ENCODE assay signal across 8 cellular contexts in the genomic region with DNA sequence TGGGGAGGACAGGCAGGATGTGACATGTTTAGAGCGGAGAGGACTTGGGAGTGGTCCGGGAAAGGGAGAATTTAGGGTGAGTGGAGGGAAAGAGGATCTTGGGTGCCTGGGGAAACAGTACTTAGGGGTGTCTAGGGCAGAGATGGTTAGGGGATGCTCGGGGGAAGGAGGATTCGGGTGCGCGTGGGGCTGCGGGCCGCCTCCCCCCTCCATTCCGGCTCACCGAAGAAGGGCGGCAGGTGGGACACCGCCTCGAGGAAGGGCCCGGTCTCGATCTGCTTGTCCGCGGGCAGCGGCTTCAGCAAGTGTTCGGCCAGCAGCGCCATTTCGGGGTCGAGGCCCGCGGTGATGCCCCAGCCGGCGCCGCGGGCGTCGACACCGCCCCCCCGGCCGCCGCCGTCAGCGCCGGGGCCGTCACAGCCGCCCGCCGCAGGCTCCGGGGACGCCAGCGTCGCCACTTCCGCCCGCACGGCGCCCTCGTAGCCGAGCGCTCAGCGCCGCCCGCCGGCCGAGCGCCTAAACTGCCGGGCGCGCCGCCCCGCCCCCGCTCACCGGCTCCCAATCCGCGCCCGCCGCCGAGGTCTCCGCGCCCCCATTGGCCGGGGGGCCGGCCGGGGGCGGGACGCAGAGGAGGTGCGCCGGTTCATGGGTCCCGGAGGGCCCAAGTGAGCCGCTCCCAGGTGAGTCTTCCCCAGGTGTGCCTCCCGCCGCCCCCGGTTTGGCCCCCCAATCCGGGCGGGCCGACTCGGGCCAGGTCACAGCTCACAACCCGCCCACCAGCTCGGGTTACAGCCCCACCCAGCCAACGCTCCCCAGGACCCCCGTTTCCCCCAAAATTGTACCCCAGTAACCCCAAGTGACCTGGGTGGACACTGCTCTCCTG. TPM values are rescaled to one million over a fixed set of nuclear protein-coding genes. Genes with fewer than 3 reads are reported as not detected.
DNase-seq lines count a peak whose midpoint lies in the region; ATAC-seq, FAIRE-seq and TF ChIP-seq lines count a peak whose summit lies in the region.

TSS of gene GLTP (minus strand) at position 493 of the 883 bp plus-strand sequence. CDS start at position 326, 167 bp downstream.

- H3K4me2 ChIP-seq in astrocyte (ENCODE audit: low read length) (peak within 1 kb of the TSS; percentile 100), hepatocyte (peak within 1 kb of the TSS; percentile 93)

- peaks cover 39% of the 10 kb centered on the region for H4K20me1 ChIP-seq in astrocyte (ENCODE audit: insufficient read depth, low read length)
- H4K20me1 ChIP-seq in hepatocyte (ENCODE audit: insufficient read depth, poor library complexity, severe bottlenecking), result no peaks in the 10 kb centered on the region

- peaks cover 48% of the 10 kb centered on the region for H3K79me2 ChIP-seq in astrocyte (ENCODE audit: insufficient read depth, low read length)
- H3K79me2 ChIP-seq in hepatocyte, result peaks cover 38% of the 10 kb centered on the region

- H3K9me3 ChIP-seq in astrocyte (ENCODE audit: insufficient read depth, low read depth, low read length), result no peaks in the 10 kb centered on the region
- H3K9me3 ChIP-seq in hepatocyte (ENCODE audit: low read depth), result no peaks in the 10 kb centered on the region

- peak within 1 kb of the TSS; percentile 97 for H3K4me3 Mint-ChIP-seq in astrocyte (ENCODE audit: unreplicated experiment)

- FAIRE-seq in astrocyte (lab: Jason Lieb, UNC), result no peak

- peak; percentile 91 for ATAC-seq in HG02840 (IDR thresholded peaks at IDR 0.05; ENCODE audit: low FRiP score, unreplicated experiment)

- H3K4me3 ChIP-seq in astrocyte (ENCODE audit: insufficient read depth, low read depth, low read length) (peak within 1 kb of the TSS; percentile 93), hepatocyte (peak within 1 kb of the TSS; percentile 84), retinal pigment epithelial cell (ENCODE audit: low read length) (peak within 1 kb of the TSS; percentile 94)

- H3K4me1 Mint-ChIP-seq in astrocyte (ENCODE audit: low read depth, unreplicated experiment), result peaks cover 12% of the 10 kb centered on the region

- peak; percentile 95 for TF ChIP-seq CTCF in GM13977 (IDR thresholded peaks at IDR 0.05; ENCODE audit: extremely low read depth, insufficient read depth, missing control alignments)
- TF ChIP-seq CTCF in astrocyte (IDR thresholded peaks at IDR 0.05; ENCODE audit: insufficient read depth, low read depth, low read length), result no peak
- TF ChIP-seq CTCF in hepatocyte (IDR thresholded peaks at IDR 0.05; ENCODE audit: poor library complexity), result peak; percentile 52
- peak; percentile 16 for TF ChIP-seq CTCF in retinal pigment epithelial cell (conservative IDR thresholded peaks at IDR 0.05; ENCODE audit: low read depth, low read length)

- H3K27me3 ChIP-seq in astrocyte (ENCODE audit: insufficient read depth, low read length), result no peaks in the 10 kb centered on the region
- no peaks in the 10 kb centered on the region for H3K27me3 ChIP-seq in hepatocyte

- H3K9me2 ChIP-seq in hepatocyte (replicated peaks; ENCODE audit: insufficient read depth), result no peaks in the 10 kb centered on the region

- no peaks in the 10 kb centered on the region for H3K36me3 ChIP-seq in astrocyte (ENCODE audit: insufficient read depth, low read length)
- H3K36me3 ChIP-seq in hepatocyte (replicated peaks; ENCODE audit: insufficient read depth, low read depth), result no peaks in the 10 kb centered on the region

- peak; percentile 97 for DNase-seq in GM13977 (ENCODE audit: low spot score)
- peak; percentile 85 for DNase-seq in NCI-H146 (lab: John Stamatoyannopoulos, UW)
- DNase-seq in T-helper 22 cell (ENCODE audit: low read depth), result peak; percentile 79
- DNase-seq in astrocyte (ENCODE audit: low read depth), result peak; percentile 47
- DNase-seq in hepatocyte (ENCODE audit: low spot score), result peak; percentile 97
- no peak for DNase-seq in retinal pigment epithelial cell (ENCODE audit: low read depth)
- no peak for DNase-seq in OCI-M2 (lab: John Stamatoyannopoulos, UW; ENCODE audit: unreplicated experiment)

- H2AFZ ChIP-seq in astrocyte (ENCODE audit: low read depth, low read length) (peak within 1 kb of the TSS; percentile 93), hepatocyte (peak within 1 kb of the TSS; percentile 84)

- peaks cover 16% of the 10 kb centered on the region for H3K4me1 ChIP-seq in astrocyte (ENCODE audit: insufficient read depth, low read length)
- peaks cover 14% of the 10 kb centered on the region for H3K4me1 ChIP-seq in hepatocyte (ENCODE audit: insufficient read depth)

- in situ Hi-C loops in GM13977 (cut with MboI; ENCODE audit: low pct_unique_long_range_greater_than_20kb, low sequenced_read_pairs, unreplicated experiment), result no loop called here

- H3K27ac ChIP-seq in astrocyte (ENCODE audit: low read depth, low read length) (peak within 1 kb of the TSS; percentile 55), hepatocyte (peak within 1 kb of the TSS; percentile 72)

- H3K9me3 Mint-ChIP-seq in astrocyte (ENCODE audit: unreplicated experiment), result no peaks in the 10 kb centered on the region

- H3K9ac ChIP-seq in astrocyte (ENCODE audit: low read length), result peak within 1 kb of the TSS; percentile 94

- no peaks in the 10 kb centered on the region for H3K36me3 Mint-ChIP-seq in astrocyte (ENCODE audit: low read depth, unreplicated experiment)

- WGBS in hepatocyte (ENCODE audit: low lambda C conversion rate, missing lambda C conversion rate), result 0% methylated on average over 7 of the region's 92 CpGs

- peaks cover 7% of the 10 kb centered on the region for H3K27me3 Mint-ChIP-seq in astrocyte (ENCODE audit: low read depth, unreplicated experiment)

- peak within 1 kb of the TSS; percentile 84 for H3K27ac Mint-ChIP-seq in astrocyte (ENCODE audit: unreplicated experiment)

RNA-seq across cellular contexts. Expression of gene GLTP, which starts in this region (rescaled TPM):
- total RNA-seq in astrocyte, result 23.5 and 27.1 TPM in 2 replicates
- 24.9 and 28.4 TPM in 2 replicates for total RNA-seq in hepatocyte
- polyA plus RNA-seq in hepatocyte, result 25.3 and 33.4 TPM in 2 replicates

Comparison
In these comparisons a context has a peak if more than half of its experiments do, and no peak if none do; other contexts are left out.
1. DNase-seq: peak in GM13977 (single experiment), NCI-H146 (single experiment), T-helper 22 cell (single experiment), astrocyte (single experiment) and hepatocyte (single experiment); none in retinal pigment epithelial cell (single experiment) and OCI-M2 (single experiment).
2. Peak in every context shown above with its lines, with median percentiles within 50 percentile points of each other: H3K4me3 ChIP-seq.